Comparison of ENCODE assay signal across 1 cellular context in the genomic region with DNA sequence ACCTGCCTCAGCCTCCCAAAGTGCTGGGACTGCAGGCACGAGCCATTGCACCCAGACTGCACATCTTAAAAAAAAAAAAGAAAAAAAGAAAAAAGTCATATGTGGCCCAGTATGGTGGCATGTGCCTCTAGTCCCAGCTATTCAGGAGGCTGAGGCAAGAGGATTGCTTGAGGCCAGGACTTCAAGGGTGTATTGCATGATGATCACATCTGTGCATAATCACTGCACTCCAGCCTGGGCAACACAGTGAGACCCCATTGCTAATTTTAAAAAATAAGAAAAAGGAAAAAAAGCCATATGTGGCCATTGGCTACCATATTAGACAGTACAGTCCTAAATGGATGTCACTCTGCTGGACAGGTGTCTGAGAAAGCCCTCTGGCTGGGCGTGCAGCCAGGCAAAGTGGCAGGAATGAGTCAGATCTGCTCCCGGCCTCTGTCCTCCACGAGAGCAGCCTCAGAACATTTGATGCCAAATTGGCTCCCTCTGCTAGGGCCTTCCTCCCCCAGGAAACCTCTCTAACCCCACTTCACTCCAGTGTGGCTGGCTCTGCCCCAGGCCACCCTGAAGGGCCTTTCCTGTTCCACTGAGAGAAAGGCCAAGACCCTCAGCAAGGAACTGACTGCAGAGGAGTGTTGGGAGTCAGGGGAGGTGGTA.
TF ChIP-seq lines count a peak whose summit lies in the region.

No MANE protein-coding gene starts in this region.

TF ChIP-seq in IMR-90, 13 proteins besides CTCF, POLR2A, EP300 and RAD21 (continued from another document):
- TF ChIP-seq, protein P1, sequence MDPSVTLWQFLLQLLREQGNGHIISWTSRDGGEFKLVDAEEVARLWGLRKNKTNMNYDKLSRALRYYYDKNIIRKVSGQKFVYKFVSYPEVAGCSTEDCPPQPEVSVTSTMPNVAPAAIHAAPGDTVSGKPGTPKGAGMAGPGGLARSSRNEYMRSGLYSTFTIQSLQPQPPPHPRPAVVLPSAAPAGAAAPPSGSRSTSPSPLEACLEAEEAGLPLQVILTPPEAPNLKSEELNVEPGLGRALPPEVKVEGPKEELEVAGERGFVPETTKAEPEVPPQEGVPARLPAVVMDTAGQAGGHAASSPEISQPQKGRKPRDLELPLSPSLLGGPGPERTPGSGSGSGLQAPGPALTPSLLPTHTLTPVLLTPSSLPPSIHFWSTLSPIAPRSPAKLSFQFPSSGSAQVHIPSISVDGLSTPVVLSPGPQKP (IDR thresholded peaks at IDR 0.05; ENCODE audit: borderline replicate concordance, low read depth, low read length), result no peak
- TF ChIP-seq, protein P2, sequence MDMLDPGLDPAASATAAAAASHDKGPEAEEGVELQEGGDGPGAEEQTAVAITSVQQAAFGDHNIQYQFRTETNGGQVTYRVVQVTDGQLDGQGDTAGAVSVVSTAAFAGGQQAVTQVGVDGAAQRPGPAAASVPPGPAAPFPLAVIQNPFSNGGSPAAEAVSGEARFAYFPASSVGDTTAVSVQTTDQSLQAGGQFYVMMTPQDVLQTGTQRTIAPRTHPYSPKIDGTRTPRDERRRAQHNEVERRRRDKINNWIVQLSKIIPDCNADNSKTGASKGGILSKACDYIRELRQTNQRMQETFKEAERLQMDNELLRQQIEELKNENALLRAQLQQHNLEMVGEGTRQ (IDR thresholded peaks at IDR 0.05; ENCODE audit: low read depth, low read length), result no peak
- no peak for TF ChIP-seq RFX5 (IDR thresholded peaks at IDR 0.05; ENCODE audit: low read depth, low read length)
